29 cellular contexts compared by ENCODE assay signal in genomic region chr4:7723625-7724024, GRCh38.
"Had no signal": no experiment of that assay in that cellular context is flagged by ENCODE, and none has a peak within 500 bp of the region (broad histone marks: within the 10 kb centered on the region; RNA-seq: fewer than 3 reads in every experiment).

No MANE protein-coding gene starts in this region.

- H3K36me3 Mint-ChIP-seq: immature natural killer cell, mesothelial cell of epicardium had no signal

- H3K27me3 ChIP-seq: colonic mucosa had no signal

- H3K27ac Mint-ChIP-seq: dendritic cell treated with granulocyte-macrophage colony-stimulating factor and Interleukin-4, amounts not matched to agents 40 ng/mL and 50 ng/mL, for 4 days; endodermal cell; mesothelial cell of epicardium had no signal

- H3K9me3 Mint-ChIP-seq: effector memory CD8-positive, alpha-beta T cell had no signal

- ATAC-seq: effector memory CD8-positive, alpha-beta T cell; esophagus mucosa; gastrocnemius medialis; left colon; left lobe of liver; left ventricle myocardium superior; lower lobe of right lung; mucosa of descending colon had no signal

- H3K36me3 ChIP-seq: colonic mucosa, esophagus squamous epithelium, gastrocnemius medialis, lower lobe of right lung had no signal

- H3K4me1 ChIP-seq: colonic mucosa, gastrocnemius medialis had no signal

- H3K4me1 Mint-ChIP-seq: mesothelial cell of epicardium had no signal

- H3K4me2 ChIP-seq: hepatocyte had no signal

- FAIRE-seq: endometrium, kidney had no signal

- H3K27ac ChIP-seq: colonic mucosa, epithelial cell of prostate, esophagus squamous epithelium, gastrocnemius medialis, hepatocyte, lower lobe of right lung had no signal

- H2AFZ ChIP-seq: hepatocyte had no signal

- H3K4me3 Mint-ChIP-seq: dendritic cell treated with granulocyte-macrophage colony-stimulating factor and Interleukin-4, amounts not matched to agents 40 ng/mL and 50 ng/mL, for 4 days; effector memory CD8-positive, alpha-beta T cell; endodermal cell; immature natural killer cell; mesothelial cell of epicardium had no signal

- H3K9me3 ChIP-seq: colonic mucosa, esophagus squamous epithelium, gastrocnemius medialis, lower lobe of right lung, mucosa of descending colon had no signal

- DNase-seq: colonic mucosa; cortex of kidney; effector CD8-positive, alpha-beta T cell; effector memory CD8-positive, alpha-beta T cell; endodermal cell; erythroblast; esophagus squamous epithelium; foreskin fibroblast; foreskin melanocyte; gastrocnemius medialis; glutamatergic neuron; head of caudate nucleus; hypothalamus; immature natural killer cell; islet precursor cell; kidney; kidney glomerular epithelial cell; left colon; left ventricle myocardium superior; lower lobe of right lung; mesenchymal stem cell; mucosa of descending colon had no signal

- H3K4me3 ChIP-seq: colonic mucosa, esophagus squamous epithelium, gastrocnemius medialis, hepatocyte, lower lobe of right lung, mucosa of descending colon had no signal
